ENCODE assay signal across 1 cellular context in the genomic region with DNA sequence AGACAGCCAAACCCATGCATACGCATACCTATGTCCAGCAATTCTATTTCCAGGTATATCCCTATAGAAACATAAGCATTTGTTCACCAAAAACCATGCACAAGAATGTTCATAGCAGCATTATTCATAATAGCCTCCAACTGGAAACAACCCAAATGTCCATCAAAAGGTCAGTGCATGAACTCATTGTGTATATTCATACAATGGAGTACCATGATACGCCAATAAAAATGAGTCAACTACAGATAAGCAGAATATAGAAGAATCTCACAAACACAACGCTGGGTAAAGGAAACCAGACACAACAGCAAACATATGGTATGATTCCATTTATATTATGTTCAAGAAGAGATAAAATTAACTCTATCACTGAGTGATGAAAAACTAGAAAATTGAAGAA.
TF ChIP-seq lines count a peak whose summit lies in the region.

No MANE protein-coding gene starts in this region.

TF ChIP-seq in A549, 52 proteins besides CTCF, POLR2A, EP300 and RAD21:
- TF ChIP-seq TP53 (CRISPR knock-in tag; IDR thresholded peaks at IDR 0.05) (no peak), KDM1A (IDR thresholded peaks at IDR 0.05; ENCODE audit: low read depth) (no peak), MYC (IDR thresholded peaks at IDR 0.05; ENCODE audit: borderline replicate concordance, low read length) (no peak), HEYL (CRISPR knock-in tag; IDR thresholded peaks at IDR 0.05) (no peak), JUN (IDR thresholded peaks at IDR 0.05) (no peak), EHF (CRISPR knock-in tag; IDR thresholded peaks at IDR 0.05) (no peak), ZFP36 (IDR thresholded peaks at IDR 0.05; ENCODE audit: borderline replicate concordance, partially characterized antibody) (no peak), ZSCAN20 (CRISPR knock-in tag; IDR thresholded peaks at IDR 0.05) (no peak), ZC3H11A (IDR thresholded peaks at IDR 0.05) (no peak), PHF8 (IDR thresholded peaks at IDR 0.05; ENCODE audit: borderline replicate concordance, low read depth) (no peak), RCOR1 (IDR thresholded peaks at IDR 0.05; ENCODE audit: low read depth, low read length) (no peak), RNF2 (IDR thresholded peaks at IDR 0.05; ENCODE audit: borderline replicate concordance, low read depth) (no peak), ESRRA (IDR thresholded peaks at IDR 0.05; ENCODE audit: borderline replicate concordance, low read length) (no peak), CHD4 (IDR thresholded peaks at IDR 0.05; ENCODE audit: borderline replicate concordance) (no peak), KDM5A (IDR thresholded peaks at IDR 0.05) (no peak)
- TF ChIP-seq, protein P1, sequence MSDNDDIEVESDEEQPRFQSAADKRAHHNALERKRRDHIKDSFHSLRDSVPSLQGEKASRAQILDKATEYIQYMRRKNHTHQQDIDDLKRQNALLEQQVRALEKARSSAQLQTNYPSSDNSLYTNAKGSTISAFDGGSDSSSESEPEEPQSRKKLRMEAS (IDR thresholded peaks at IDR 0.05): no peak
- TF ChIP-seq, protein P2, sequence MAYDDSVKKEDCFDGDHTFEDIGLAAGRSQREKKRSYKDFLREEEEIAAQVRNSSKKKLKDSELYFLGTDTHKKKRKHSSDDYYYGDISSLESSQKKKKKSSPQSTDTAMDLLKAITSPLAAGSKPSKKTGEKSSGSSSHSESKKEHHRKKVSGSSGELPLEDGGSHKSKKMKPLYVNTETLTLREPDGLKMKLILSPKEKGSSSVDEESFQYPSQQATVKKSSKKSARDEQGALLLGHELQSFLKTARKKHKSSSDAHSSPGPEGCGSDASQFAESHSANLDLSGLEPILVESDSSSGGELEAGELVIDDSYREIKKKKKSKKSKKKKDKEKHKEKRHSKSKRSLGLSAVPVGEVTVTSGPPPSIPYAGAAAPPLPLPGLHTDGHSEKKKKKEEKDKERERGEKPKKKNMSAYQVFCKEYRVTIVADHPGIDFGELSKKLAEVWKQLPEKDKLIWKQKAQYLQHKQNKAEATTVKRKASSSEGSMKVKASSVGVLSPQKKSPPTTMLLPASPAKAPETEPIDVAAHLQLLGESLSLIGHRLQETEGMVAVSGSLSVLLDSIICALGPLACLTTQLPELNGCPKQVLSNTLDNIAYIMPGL (CRISPR knock-in tag; IDR thresholded peaks at IDR 0.05; ENCODE audit: borderline replicate concordance): no peak
- TF ChIP-seq, protein P3, sequence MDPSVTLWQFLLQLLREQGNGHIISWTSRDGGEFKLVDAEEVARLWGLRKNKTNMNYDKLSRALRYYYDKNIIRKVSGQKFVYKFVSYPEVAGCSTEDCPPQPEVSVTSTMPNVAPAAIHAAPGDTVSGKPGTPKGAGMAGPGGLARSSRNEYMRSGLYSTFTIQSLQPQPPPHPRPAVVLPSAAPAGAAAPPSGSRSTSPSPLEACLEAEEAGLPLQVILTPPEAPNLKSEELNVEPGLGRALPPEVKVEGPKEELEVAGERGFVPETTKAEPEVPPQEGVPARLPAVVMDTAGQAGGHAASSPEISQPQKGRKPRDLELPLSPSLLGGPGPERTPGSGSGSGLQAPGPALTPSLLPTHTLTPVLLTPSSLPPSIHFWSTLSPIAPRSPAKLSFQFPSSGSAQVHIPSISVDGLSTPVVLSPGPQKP (IDR thresholded peaks at IDR 0.05; ENCODE audit: low read depth, low read length): no peak
- TF ChIP-seq, protein P4, sequence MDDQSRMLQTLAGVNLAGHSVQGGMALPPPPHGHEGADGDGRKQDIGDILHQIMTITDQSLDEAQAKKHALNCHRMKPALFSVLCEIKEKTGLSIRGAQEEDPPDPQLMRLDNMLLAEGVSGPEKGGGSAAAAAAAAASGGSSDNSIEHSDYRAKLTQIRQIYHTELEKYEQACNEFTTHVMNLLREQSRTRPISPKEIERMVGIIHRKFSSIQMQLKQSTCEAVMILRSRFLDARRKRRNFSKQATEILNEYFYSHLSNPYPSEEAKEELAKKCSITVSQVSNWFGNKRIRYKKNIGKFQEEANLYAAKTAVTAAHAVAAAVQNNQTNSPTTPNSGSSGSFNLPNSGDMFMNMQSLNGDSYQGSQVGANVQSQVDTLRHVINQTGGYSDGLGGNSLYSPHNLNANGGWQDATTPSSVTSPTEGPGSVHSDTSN (IDR thresholded peaks at IDR 0.05): no peak
- TF ChIP-seq, protein P5, sequence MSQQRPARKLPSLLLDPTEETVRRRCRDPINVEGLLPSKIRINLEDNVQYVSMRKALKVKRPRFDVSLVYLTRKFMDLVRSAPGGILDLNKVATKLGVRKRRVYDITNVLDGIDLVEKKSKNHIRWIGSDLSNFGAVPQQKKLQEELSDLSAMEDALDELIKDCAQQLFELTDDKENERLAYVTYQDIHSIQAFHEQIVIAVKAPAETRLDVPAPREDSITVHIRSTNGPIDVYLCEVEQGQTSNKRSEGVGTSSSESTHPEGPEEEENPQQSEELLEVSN (IDR thresholded peaks at IDR 0.05; ENCODE audit: borderline replicate concordance, low read depth): no peak
